Comparison of ENCODE assay signal across 8 cellular contexts in the genomic region with DNA sequence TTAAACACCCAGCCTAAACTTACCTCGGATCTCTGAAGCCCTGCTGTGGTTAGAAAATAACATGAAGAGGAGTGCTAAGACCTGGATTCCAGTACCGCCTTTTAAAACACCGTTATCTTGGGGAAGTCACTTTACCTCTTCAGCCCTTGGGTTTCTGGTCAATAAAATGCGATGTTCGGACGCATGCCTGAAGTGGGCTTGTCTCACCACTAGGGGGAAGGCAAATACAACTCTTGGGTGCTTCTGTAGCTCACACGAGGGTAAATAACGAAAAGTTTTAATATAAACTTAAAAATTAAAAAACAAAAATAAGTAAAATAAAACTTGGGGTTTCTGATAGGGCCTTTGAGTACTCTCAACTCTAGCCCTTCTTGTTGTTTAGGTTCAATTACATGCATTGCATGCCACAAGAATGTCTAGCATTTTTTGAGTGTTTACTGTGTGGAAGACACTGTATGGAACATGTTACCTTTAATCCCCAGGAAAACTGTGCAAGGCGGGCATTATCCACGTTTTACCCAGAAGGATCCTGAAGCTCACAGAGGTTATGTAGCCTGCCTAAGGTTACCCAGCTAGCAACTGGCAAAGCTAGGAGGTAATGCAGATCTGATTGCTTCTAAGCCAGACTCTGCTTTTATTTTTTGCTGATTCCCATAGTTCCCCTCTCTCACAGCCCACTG.
DNase-seq lines count a peak whose midpoint lies in the region; ATAC-seq and TF ChIP-seq lines count a peak whose summit lies in the region.

No MANE protein-coding gene starts in this region.

- H3K4me1 ChIP-seq in DND-41 (ENCODE audit: insufficient read depth, low read length) (no peaks in the 10 kb centered on the region), suprapubic skin (no peaks in the 10 kb centered on the region)

- 9% methylated on average over 10 of the region's 10 CpGs for WGBS in suprapubic skin

- H3F3A ChIP-seq in neural cell (ENCODE audit: insufficient read depth, low read length, poor library complexity, severe bottlenecking), result no peaks in the 10 kb centered on the region

- H3K27ac ChIP-seq in DND-41 (ENCODE audit: low read length), result no peak overlapping the region
- no peak overlapping the region for H3K27ac ChIP-seq in neural cell (ENCODE audit: low read length)
- no peak overlapping the region for H3K27ac ChIP-seq in suprapubic skin

- H3K9ac ChIP-seq in DND-41 (ENCODE audit: low read depth, low read length) (no peak overlapping the region), neural cell (ENCODE audit: low read length) (no peak overlapping the region)

- no peak overlapping the region for H2AFZ ChIP-seq in DND-41 (ENCODE audit: low read depth, low read length)
- H2AFZ ChIP-seq in neural cell (ENCODE audit: low read depth, low read length), result no peak overlapping the region

- H3K79me2 ChIP-seq in DND-41 (ENCODE audit: insufficient read depth, low read length) (no peaks in the 10 kb centered on the region), neural cell (replicated peaks; ENCODE audit: insufficient read depth, low read length) (no peaks in the 10 kb centered on the region)

- H3K4me2 ChIP-seq in DND-41 (ENCODE audit: insufficient read depth, low read length) (no peak overlapping the region), neural cell (ENCODE audit: low read length) (no peak overlapping the region)

- H3K4me3 ChIP-seq in DND-41 (ENCODE audit: low read depth in 1 of 2, low read length in 2 of 2), result no peak overlapping the region
- H3K4me3 ChIP-seq in neural cell (ENCODE audit: low read length), result no peak overlapping the region
- H3K4me3 ChIP-seq in suprapubic skin, result no peak overlapping the region

- TF ChIP-seq RAD21 in neural cell (conservative IDR thresholded peaks at IDR 0.05), result peak; percentile 88

- H3K36me3 ChIP-seq in DND-41 (ENCODE audit: insufficient read depth, low read length) (no peaks in the 10 kb centered on the region), neural cell (ENCODE audit: insufficient read depth, low read length) (no peaks in the 10 kb centered on the region), suprapubic skin (no peaks in the 10 kb centered on the region)

- ATAC-seq in DND-41 (ENCODE audit: insufficient read depth, low read depth), result peak; percentile 95
- peak; percentile 99 for ATAC-seq in GM21447 (IDR thresholded peaks at IDR 0.05; ENCODE audit: unreplicated experiment)

- no peaks in the 10 kb centered on the region for H3K9me2 ChIP-seq in neural cell (ENCODE audit: insufficient read depth, low read length)

- TF ChIP-seq EP300 in neural cell (conservative IDR thresholded peaks at IDR 0.05; ENCODE audit: poor library complexity, severe bottlenecking) (no peak), suprapubic skin (IDR thresholded peaks at IDR 0.05) (no peak)

- peaks cover 3% of the 10 kb centered on the region for H3K27me3 ChIP-seq in DND-41 (ENCODE audit: insufficient read depth, low read length, poor library complexity)
- H3K27me3 ChIP-seq in neural cell (ENCODE audit: insufficient read depth, low read depth, low read length), result no peaks in the 10 kb centered on the region
- no peaks in the 10 kb centered on the region for H3K27me3 ChIP-seq in suprapubic skin

- no peak for TF ChIP-seq POLR2A in suprapubic skin (IDR thresholded peaks at IDR 0.05)

- TF ChIP-seq CTCF in DND-41 (IDR thresholded peaks at IDR 0.05; ENCODE audit: borderline replicate concordance, extremely low read depth, low read length, poor library complexity, severe bottlenecking) (peak; percentile 86), neural cell (IDR thresholded peaks at IDR 0.05; ENCODE audit: poor library complexity, severe bottlenecking) (peak; percentile 79), suprapubic skin (IDR thresholded peaks at IDR 0.05) (peak; percentile 69 to 80)

- no peaks in the 10 kb centered on the region for H3K9me3 ChIP-seq in DND-41 (ENCODE audit: insufficient read depth, low read length, severe bottlenecking)
- no peaks in the 10 kb centered on the region for H3K9me3 ChIP-seq in neural cell (ENCODE audit: low read length)
- H3K9me3 ChIP-seq in suprapubic skin, result no peaks in the 10 kb centered on the region

- H4K20me1 ChIP-seq in DND-41 (ENCODE audit: insufficient read depth, low read length) (no peaks in the 10 kb centered on the region), neural cell (ENCODE audit: insufficient read depth) (no peaks in the 10 kb centered on the region)

- peak; percentile 51 for DNase-seq in DND-41
- peak; percentile 93 for DNase-seq in HT-29 (ENCODE audit: low spot score)
- peak; percentile 88 for DNase-seq in OCI-M1 (lab: John Stamatoyannopoulos, UW)
- peak; percentile 41 for DNase-seq in activated T-cell treated with anti-CD3 and anti-CD28 coated beads, Interleukin-2, amount 50 U/mL, for 1 hour
- DNase-seq in fibroblast of gingiva (ENCODE audit: low read depth), result peak; percentile 58
- peak in 1 of 2 donors; percentile 65 for DNase-seq in suprapubic skin (ENCODE audit: low spot score in 2 of 2)

TF ChIP-seq in neural cell, 6 proteins besides CTCF, POLR2A, EP300 and RAD21:
- peak; percentile 91 for TF ChIP-seq SMC3 (conservative IDR thresholded peaks at IDR 0.05; ENCODE audit: poor library complexity)
- TF ChIP-seq TAF1 (IDR thresholded peaks at IDR 0.05; ENCODE audit: low read depth), result no peak
